1 cellular context compared by ENCODE assay signal in genomic region chr2:43307046-43307445, GRCh38.
TF ChIP-seq lines count a peak whose summit lies in the region.

No MANE protein-coding gene starts in this region.

TF ChIP-seq in GM12878, 131 proteins besides CTCF, POLR2A, EP300 and RAD21 (continued from another document):
- TF ChIP-seq, protein P1, sequence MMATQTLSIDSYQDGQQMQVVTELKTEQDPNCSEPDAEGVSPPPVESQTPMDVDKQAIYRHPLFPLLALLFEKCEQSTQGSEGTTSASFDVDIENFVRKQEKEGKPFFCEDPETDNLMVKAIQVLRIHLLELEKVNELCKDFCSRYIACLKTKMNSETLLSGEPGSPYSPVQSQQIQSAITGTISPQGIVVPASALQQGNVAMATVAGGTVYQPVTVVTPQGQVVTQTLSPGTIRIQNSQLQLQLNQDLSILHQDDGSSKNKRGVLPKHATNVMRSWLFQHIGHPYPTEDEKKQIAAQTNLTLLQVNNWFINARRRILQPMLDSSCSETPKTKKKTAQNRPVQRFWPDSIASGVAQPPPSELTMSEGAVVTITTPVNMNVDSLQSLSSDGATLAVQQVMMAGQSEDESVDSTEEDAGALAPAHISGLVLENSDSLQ (IDR thresholded peaks at IDR 0.05) = no peak
- TF ChIP-seq CHD2 (IDR thresholded peaks at IDR 0.05; ENCODE audit: borderline replicate concordance, low read depth, low read length) (no peak), IKZF1 (conservative IDR thresholded peaks at IDR 0.05) (no peak), KLF5 (IDR thresholded peaks at IDR 0.05; ENCODE audit: partially characterized antibody) (no peak), RBBP5 (conservative IDR thresholded peaks at IDR 0.05) (no peak), TCF3 (IDR thresholded peaks at IDR 0.05; ENCODE audit: borderline replicate concordance, insufficient read depth, low read depth, low read length) (no peak), JUND (IDR thresholded peaks at IDR 0.05; ENCODE audit: low read depth, low read length) (no peak), SMAD1 (IDR thresholded peaks at IDR 0.05; ENCODE audit: low read depth, partially characterized antibody) (no peak), ZBTB40 (IDR thresholded peaks at IDR 0.05; ENCODE audit: borderline replicate concordance) (no peak)
- TF ChIP-seq, protein P2, sequence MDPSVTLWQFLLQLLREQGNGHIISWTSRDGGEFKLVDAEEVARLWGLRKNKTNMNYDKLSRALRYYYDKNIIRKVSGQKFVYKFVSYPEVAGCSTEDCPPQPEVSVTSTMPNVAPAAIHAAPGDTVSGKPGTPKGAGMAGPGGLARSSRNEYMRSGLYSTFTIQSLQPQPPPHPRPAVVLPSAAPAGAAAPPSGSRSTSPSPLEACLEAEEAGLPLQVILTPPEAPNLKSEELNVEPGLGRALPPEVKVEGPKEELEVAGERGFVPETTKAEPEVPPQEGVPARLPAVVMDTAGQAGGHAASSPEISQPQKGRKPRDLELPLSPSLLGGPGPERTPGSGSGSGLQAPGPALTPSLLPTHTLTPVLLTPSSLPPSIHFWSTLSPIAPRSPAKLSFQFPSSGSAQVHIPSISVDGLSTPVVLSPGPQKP (IDR thresholded peaks at IDR 0.05; ENCODE audit: low read depth, low read length) = no peak
